ENCODE assay signal across 17 cellular contexts in the genomic region with DNA sequence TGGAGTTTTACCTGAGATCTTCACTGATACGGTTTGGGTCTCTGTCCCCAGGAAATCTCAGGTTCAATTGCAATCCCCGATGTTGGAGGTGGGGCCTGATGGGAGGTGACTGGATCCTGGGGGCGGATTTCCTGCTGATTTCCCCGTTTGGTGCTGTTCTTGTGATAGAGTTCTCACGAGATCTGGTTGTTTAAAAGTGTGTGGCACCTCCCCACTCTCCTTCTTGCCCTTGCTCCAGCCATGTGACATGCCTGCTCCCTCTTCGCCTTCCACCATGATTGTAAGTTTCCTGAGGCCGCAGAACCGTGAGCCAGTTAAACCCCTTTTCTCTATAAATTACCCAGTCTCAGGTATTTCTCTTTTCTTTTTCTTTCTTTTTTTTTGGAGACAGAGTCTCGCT.
DNase-seq lines count a peak whose midpoint lies in the region; ATAC-seq, FAIRE-seq and TF ChIP-seq lines count a peak whose summit lies in the region.
"Had no signal": no experiment of that assay in that cellular context is flagged by ENCODE, and none has a peak within 500 bp of the region (broad histone marks: within the 10 kb centered on the region; RNA-seq: fewer than 3 reads in every experiment).

No MANE protein-coding gene starts in this region.

- peak overlapping the region; percentile 2 for H3K27ac Mint-ChIP-seq in T-helper 1 cell treated with Interleukin-12 subunit alpha and Interleukin-12 subunit beta and Interleukin-4 antibody, amounts not matched to agents 30 μg/mL and 1 μg/mL, for 36 hours
- H3K27ac Mint-ChIP-seq in chondrocyte (ENCODE audit: unreplicated experiment) = no peak overlapping the region

- H3K4me3 ChIP-seq in PC-3 (ENCODE audit: low read length) (no peak overlapping the region), H1 (ENCODE audit: extremely low read depth in 1 of 4, insufficient read depth in 2 of 4, low read depth in 3 of 4, low read length in 4 of 4) (no peak overlapping the region), spleen (no peak overlapping the region)
- H3K4me3 ChIP-seq: BLaER1 had no signal

- DNase-seq in T-helper 1 cell (no peak), PC-3 (no peak), H1 (ENCODE audit: low read depth in 1 of 2, low spot score in 2 of 2) (no peak), spleen (peak; percentile 4), chondrocyte (ENCODE audit: low spot score) (no peak)
- DNase-seq in activated CD8-positive, alpha-beta memory T cell treated with anti-CD3 and anti-CD28 coated beads for 24 hours = no peak
- DNase-seq: AML-193; Caco-2; CD8-positive, alpha-beta memory T cell; GF-D8; GOT3 had no signal

- no peaks in the 10 kb centered on the region for H3K23me2 ChIP-seq in H1 (ENCODE audit: low read depth, low read length)

- H3K4me1 ChIP-seq in PC-3 (ENCODE audit: insufficient read depth, low read length) (peaks cover 37% of the 10 kb centered on the region), H1 (replicated peaks in 1 of 4; ENCODE audit: control insufficient read depth in 3 of 4, insufficient read depth in 4 of 4, low read length in 3 of 4) (no peaks in the 10 kb centered on the region), spleen (peaks cover 0 to 7% (median 1%) of the 10 kb centered on the region in 6 donors)

- H2AFZ ChIP-seq in PC-3 (ENCODE audit: low read length) (no peak overlapping the region), H1 (ENCODE audit: low read length) (peak overlapping the region; percentile 94)

- no peak for TF ChIP-seq EP300 in H1 (IDR thresholded peaks at IDR 0.05; ENCODE audit: borderline replicate concordance in 1 of 2, low read depth in 2 of 2, low read length in 2 of 2)

- no peak for TF ChIP-seq CTCF in PC-3 (conservative IDR thresholded peaks at IDR 0.05; ENCODE audit: low read depth, low read length)
- no peak for TF ChIP-seq CTCF in H1 (IDR thresholded peaks at IDR 0.05; ENCODE audit: control extremely low read depth in 1 of 3, insufficient read depth in 1 of 3, low read depth in 1 of 3, low read length in 3 of 3)
- no peak for TF ChIP-seq CTCF in spleen (IDR thresholded peaks at IDR 0.05 in 8 of 11, conservative IDR thresholded peaks at IDR 0.05 in 3 of 11)
- TF ChIP-seq CTCF in chondrocyte (IDR thresholded peaks at IDR 0.05) = no peak

- H3K4me2 ChIP-seq in PC-3 (ENCODE audit: low read length) (no peak overlapping the region), H1 (ENCODE audit: insufficient read depth in 1 of 2, low read depth in 2 of 2, low read length in 2 of 2) (no peak overlapping the region)
- H3K4me2 ChIP-seq: BLaER1 had no signal

- H3K9me2 ChIP-seq in PC-3 (replicated peaks; ENCODE audit: low read length) = no peaks in the 10 kb centered on the region

- POLR2A ChIA-PET in PC-3 (lab: Charles Lee; ENCODE audit: unreplicated experiment) = no interaction called here
- POLR2A ChIA-PET in H1 (lab: Charles Lee; ENCODE audit: partially characterized antibody) = no interaction called here

- no peak for FAIRE-seq in H1 (lab: Jason Lieb, UNC)
- FAIRE-seq: GM18507 had no signal

- H2BK120ac ChIP-seq in H1 (replicated peaks; ENCODE audit: low read depth, low read length) = no peak overlapping the region

- no peak overlapping the region for H3K14ac ChIP-seq in H1 (ENCODE audit: insufficient read length)

- H3K27me3 ChIP-seq in PC-3 (ENCODE audit: low read length) (no peaks in the 10 kb centered on the region), H1 (replicated peaks in 1 of 4; ENCODE audit: control insufficient read depth in 3 of 4, extremely low read depth in 1 of 4, insufficient read depth in 3 of 4, low read length in 3 of 4) (no peaks in the 10 kb centered on the region), spleen (replicated peaks in 1 of 7) (no peaks in the 10 kb centered on the region)
- H3K27me3 ChIP-seq: BLaER1 had no signal

- no peak overlapping the region for H3K23ac ChIP-seq in H1 (ENCODE audit: insufficient read length)

- H2BK15ac ChIP-seq in H1 (ENCODE audit: low read length) = no peak overlapping the region

- TF ChIP-seq RAD21 in H1 (IDR thresholded peaks at IDR 0.05 in 1 of 2, conservative IDR thresholded peaks at IDR 0.05 in 1 of 2; ENCODE audit: low read depth in 2 of 2, low read length in 2 of 2) = no peak

- H3K4me1 Mint-ChIP-seq in T-helper 1 cell treated with Interleukin-12 subunit alpha and Interleukin-12 subunit beta and Interleukin-4 antibody, amounts not matched to agents 30 μg/mL and 1 μg/mL, for 36 hours (ENCODE audit: low read depth) = peaks cover 6% of the 10 kb centered on the region
- H3K4me1 Mint-ChIP-seq in chondrocyte (ENCODE audit: low read depth) = peaks cover 33% of the 10 kb centered on the region

- H3K27ac ChIP-seq in PC-3 (ENCODE audit: low read length) (0 out of 2 replicates have a peak overlapping the region, but pooled peaks have one; percentile 3), H1 (ENCODE audit: low read depth, low read length) (no peak overlapping the region), spleen (no peak overlapping the region)
- H3K27ac ChIP-seq: 22Rv1, BLaER1 had no signal

- H4K91ac ChIP-seq in H1 (replicated peaks; ENCODE audit: insufficient read length, low read length) = no peak overlapping the region

- TF ChIP-seq POLR2A in H1 (IDR thresholded peaks at IDR 0.05; ENCODE audit: control extremely low read depth in 1 of 2, low read depth in 2 of 2, low read length in 2 of 2) (no peak), spleen (IDR thresholded peaks at IDR 0.05) (no peak)

- peak overlapping the region; percentile 20; the same call in 1 of the 2 replicates for H4K8ac ChIP-seq in H1 (ENCODE audit: extremely low read depth, insufficient read depth, low read length)

- H3K56ac ChIP-seq in H1 (replicated peaks; ENCODE audit: insufficient read length, low read depth, low read length) = no peak overlapping the region

- H2BK5ac ChIP-seq in H1 (ENCODE audit: low read depth, low read length) = no peak overlapping the region

- H2AK5ac ChIP-seq in H1 (ENCODE audit: low read depth, low read length) = no peak overlapping the region

- no peak overlapping the region for H4K5ac ChIP-seq in H1 (ENCODE audit: insufficient read length, low read depth, low read length)

- peaks cover 11% of the 10 kb centered on the region for H3K27me3 Mint-ChIP-seq in T-helper 1 cell treated with Interleukin-12 subunit alpha and Interleukin-12 subunit beta and Interleukin-4 antibody, amounts not matched to agents 30 μg/mL and 1 μg/mL, for 36 hours (ENCODE audit: low read depth)
- no peaks in the 10 kb centered on the region for H3K27me3 Mint-ChIP-seq in chondrocyte (ENCODE audit: low read depth)

- CTCF ChIA-PET in PC-3 (lab: Charles Lee) (no interaction called here), H1 (lab: Charles Lee; ENCODE audit: partially characterized antibody) (no interaction called here)

- H3K9me3 ChIP-seq in PC-3 (ENCODE audit: low read length) (no peaks in the 10 kb centered on the region), H1 (ENCODE audit: insufficient read depth in 2 of 2, low read depth in 1 of 2, low read length in 1 of 2) (no peaks in the 10 kb centered on the region), spleen (no peaks in the 10 kb centered on the region)
- H3K9me3 ChIP-seq: BLaER1, Caco-2 had no signal

- no peak overlapping the region for H3K4ac ChIP-seq in H1 (replicated peaks; ENCODE audit: insufficient read length, low read depth, low read length)

- H2BK12ac ChIP-seq in H1 (ENCODE audit: low read depth, low read length) = no peak overlapping the region

- no peaks in the 10 kb centered on the region for H3K36me3 Mint-ChIP-seq in T-helper 1 cell treated with Interleukin-12 subunit alpha and Interleukin-12 subunit beta and Interleukin-4 antibody, amounts not matched to agents 30 μg/mL and 1 μg/mL, for 36 hours (ENCODE audit: low read depth)
- H3K36me3 Mint-ChIP-seq in chondrocyte (ENCODE audit: low read depth) = no peaks in the 10 kb centered on the region
- H3K36me3 Mint-ChIP-seq: CD8-positive, alpha-beta memory T cell; IgD-negative memory B cell had no signal

- peaks cover 6% of the 10 kb centered on the region for H3F3A ChIP-seq in PC-3 (ENCODE audit: low read length, unreplicated experiment)

- H3K79me1 ChIP-seq in H1 (ENCODE audit: low read depth, low read length) = no peaks in the 10 kb centered on the region

- H3K36me3 ChIP-seq in PC-3 (ENCODE audit: low read depth, low read length) (no peaks in the 10 kb centered on the region), H1 (ENCODE audit: control insufficient read depth in 2 of 4, insufficient read depth in 4 of 4, low read length in 3 of 4) (no peaks in the 10 kb centered on the region), spleen (no peaks in the 10 kb centered on the region)
- H3K36me3 ChIP-seq: BLaER1 had no signal

- H3K9me3 Mint-ChIP-seq in T-helper 1 cell treated with Interleukin-12 subunit alpha and Interleukin-12 subunit beta and Interleukin-4 antibody, amounts not matched to agents 30 μg/mL and 1 μg/mL, for 36 hours = no peaks in the 10 kb centered on the region
- H3K9me3 Mint-ChIP-seq in chondrocyte (ENCODE audit: low read depth) = no peaks in the 10 kb centered on the region
- H3K9me3 Mint-ChIP-seq: CD8-positive, alpha-beta memory T cell; IgD-negative memory B cell had no signal

- intact Hi-C loops in PC-3 (cut with micrococcal nuclease) (no loop called here), spleen (cut with DNase I; ENCODE audit: low total_unique reads) (no loop called here)

- no peak for ATAC-seq in PC-3
- ATAC-seq in GM21526 (IDR thresholded peaks at IDR 0.05; ENCODE audit: low FRiP score, unreplicated experiment) = no peak

- no peaks in the 10 kb centered on the region for H3K79me2 ChIP-seq in PC-3 (ENCODE audit: low read length)
- H3K79me2 ChIP-seq in H1 (ENCODE audit: control insufficient read depth in 1 of 2, insufficient read depth in 2 of 2, low read length in 2 of 2) = no peaks in the 10 kb centered on the region

- 84% methylated on average over 9 of the region's 9 CpGs; no CpG with 5 or more reads in 1 of the 2 experiments for WGBS in H1 (ENCODE audit: extremely low coverage in 1 of 2, insufficient coverage in 1 of 2, insufficient read length in 1 of 2, insufficient replicate concordance in 2 of 2, low coverage in 1 of 2, low lambda C conversion rate in 2 of 2, missing lambda C conversion rate in 1 of 2), 2 experiments
- WGBS in spleen, 5 donors = 70 to 83% (median 79%) methylated on average over 9 of the region's 9 CpGs

- 0 out of 2 replicates have a peak overlapping the region, but pooled peaks have one; percentile 53 for H2BK20ac ChIP-seq in H1 (ENCODE audit: low read length)

- H3K9ac ChIP-seq in PC-3 (ENCODE audit: low read length) = no peak overlapping the region
- H3K9ac ChIP-seq in H1 (replicated peaks in 1 of 4; ENCODE audit: extremely low read depth in 1 of 4, low read depth in 3 of 4, low read length in 3 of 4) = no peak overlapping the region
- H3K9ac ChIP-seq: BLaER1 had no signal

- H3K18ac ChIP-seq in H1 (ENCODE audit: extremely low read depth, low read length) = no peak overlapping the region

- no TSS peak for BruUV-seq in PC-3 (replicated peaks; lab: Mats Ljungman, UMichigan)

- H4K20me1 ChIP-seq in PC-3 (ENCODE audit: low read length) (no peaks in the 10 kb centered on the region), H1 (replicated peaks in 1 of 2; ENCODE audit: control insufficient read depth in 1 of 2, insufficient read depth in 2 of 2, low read length in 2 of 2) (no peaks in the 10 kb centered on the region)
- H4K20me1 ChIP-seq: BLaER1 had no signal

- no peak overlapping the region for H3K4me3 Mint-ChIP-seq in T-helper 1 cell treated with Interleukin-12 subunit alpha and Interleukin-12 subunit beta and Interleukin-4 antibody, amounts not matched to agents 30 μg/mL and 1 μg/mL, for 36 hours
- H3K4me3 Mint-ChIP-seq in chondrocyte (ENCODE audit: unreplicated experiment) = no peak overlapping the region
- H3K4me3 Mint-ChIP-seq: CD8-positive, alpha-beta memory T cell had no signal
